Comparison of ENCODE assay signal across 8 cellular contexts in the genomic region with DNA sequence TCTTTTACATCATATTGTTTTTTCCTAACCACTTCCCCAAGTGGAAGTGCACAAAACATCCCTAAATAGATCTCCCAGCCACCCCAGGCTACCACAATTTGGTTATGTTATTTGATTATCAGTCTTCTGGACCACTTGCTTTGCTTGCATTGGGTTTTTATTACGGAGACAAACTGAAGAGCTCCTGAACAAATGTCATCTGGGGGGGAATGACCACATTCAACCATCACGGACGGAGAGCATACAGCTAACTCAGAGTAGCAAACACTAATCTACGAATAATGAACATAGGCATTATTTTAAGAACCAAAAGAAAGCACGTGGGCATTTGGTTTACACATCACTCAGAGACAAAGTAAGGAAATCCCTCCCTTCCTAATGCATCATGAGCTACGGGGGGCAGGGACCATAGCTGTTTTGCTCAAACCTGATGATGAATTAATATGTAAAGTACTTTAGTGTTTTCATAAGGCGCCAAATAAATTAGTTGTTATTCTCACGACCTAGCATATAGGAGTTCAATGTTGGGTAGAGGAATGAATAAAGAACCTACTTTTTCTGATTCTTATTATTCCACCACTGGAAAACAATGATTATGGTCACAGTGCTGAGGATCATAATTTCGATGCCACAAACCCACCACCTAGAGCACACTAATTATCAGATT. TPM values are rescaled to one million over a fixed set of nuclear protein-coding genes. Genes with fewer than 3 reads are reported as not detected.
DNase-seq lines count a peak whose midpoint lies in the region; ATAC-seq and TF ChIP-seq lines count a peak whose summit lies in the region.

No MANE protein-coding gene starts in this region.

- H4K20me1 ChIP-seq in BLaER1 treated with 17β-estradiol and CSF1 and Interleukin-3, amounts not matched to agents 10 nM and 100 nM = peaks cover 0 to 24% (median 0%) of the 10 kb centered on the region in 11 experiments; a peak in 11 of 22 replicates

- peaks cover 27 to 51% (median 46%) of the 10 kb centered on the region in 10 experiments for H3K4me1 ChIP-seq in BLaER1 treated with 17β-estradiol and CSF1 and Interleukin-3, amounts not matched to agents 10 nM and 100 nM

- DNase-seq in glutamatergic neuron (no peak), sciatic nerve (ENCODE audit: low spot score) (no peak), NCI-H2107 (lab: John Stamatoyannopoulos, UW) (no peak)
- no peak for DNase-seq in activated effector memory CD4-positive, alpha-beta T cell treated with Interleukin-2 at 50 U/mL for 16 hours

- H3K4me2 ChIP-seq in BLaER1 treated with 17β-estradiol and CSF1 and Interleukin-3, amounts not matched to agents 10 nM and 100 nM = peak overlapping the region; percentile 77 to 94 (median 86)

- H3K36me3 Mint-ChIP-seq in activated T-helper 17 cell treated with anti-CD3 and anti-CD28 coated beads, Interleukin-2, amount 50 U/mL, for 72 hours (ENCODE audit: low read depth) = peaks cover 18% of the 10 kb centered on the region
- H3K36me3 Mint-ChIP-seq in glutamatergic neuron (ENCODE audit: unreplicated experiment) = no peaks in the 10 kb centered on the region

- intact Hi-C loops in sciatic nerve (cut with DNase I) = no loop called here

- H3K4me3 ChIP-seq in BLaER1 treated with 17β-estradiol and CSF1 and Interleukin-3, amounts not matched to agents 10 nM and 100 nM = peak overlapping the region; percentile 66 to 88 (median 82)

- no peaks in the 10 kb centered on the region for H3K9me3 Mint-ChIP-seq in activated T-helper 17 cell treated with anti-CD3 and anti-CD28 coated beads, Interleukin-2, amount 50 U/mL, for 72 hours
- peaks cover 3% of the 10 kb centered on the region for H3K9me3 Mint-ChIP-seq in glutamatergic neuron (ENCODE audit: unreplicated experiment)

- peak; percentile 7 for ATAC-seq in HG03196 (IDR thresholded peaks at IDR 0.05; ENCODE audit: unreplicated experiment)
- peak; percentile 3 for ATAC-seq in activated T-helper 17 cell treated with anti-CD3 and anti-CD28 coated beads, Interleukin-2, amount 50 U/mL, for 72 hours (replicated peaks)
- ATAC-seq in sciatic nerve = peak; percentile 4
- no peak for ATAC-seq in HG02938 (IDR thresholded peaks at IDR 0.05; ENCODE audit: unreplicated experiment)

- no peaks in the 10 kb centered on the region for H3K27me3 Mint-ChIP-seq in activated T-helper 17 cell treated with anti-CD3 and anti-CD28 coated beads, Interleukin-2, amount 50 U/mL, for 72 hours
- no peaks in the 10 kb centered on the region for H3K27me3 Mint-ChIP-seq in glutamatergic neuron (ENCODE audit: unreplicated experiment)

- peak overlapping the region; percentile 80 to 94 (median 87) for H3K27ac ChIP-seq in BLaER1 treated with 17β-estradiol and CSF1 and Interleukin-3, amounts not matched to agents 10 nM and 100 nM

- no peaks in the 10 kb centered on the region for H3K36me3 ChIP-seq in BLaER1 treated with 17β-estradiol and CSF1 and Interleukin-3, amounts not matched to agents 10 nM and 100 nM

- peak overlapping the region; percentile 86 to 96 (median 90) for H3K9ac ChIP-seq in BLaER1 treated with 17β-estradiol and CSF1 and Interleukin-3, amounts not matched to agents 10 nM and 100 nM

- peak overlapping the region; percentile 91 for H3K27ac Mint-ChIP-seq in activated T-helper 17 cell treated with anti-CD3 and anti-CD28 coated beads, Interleukin-2, amount 50 U/mL, for 72 hours
- peak overlapping the region; percentile 72 for H3K27ac Mint-ChIP-seq in glutamatergic neuron (ENCODE audit: unreplicated experiment)

- peaks cover 38% of the 10 kb centered on the region for H3K4me1 Mint-ChIP-seq in activated T-helper 17 cell treated with anti-CD3 and anti-CD28 coated beads, Interleukin-2, amount 50 U/mL, for 72 hours
- peaks cover 5% of the 10 kb centered on the region for H3K4me1 Mint-ChIP-seq in glutamatergic neuron (ENCODE audit: low read depth, unreplicated experiment)

- TF ChIP-seq CTCF in glutamatergic neuron (IDR thresholded peaks at IDR 0.05; ENCODE audit: partially characterized antibody, unreplicated experiment) = no peak

- H3K9me3 ChIP-seq in BLaER1 treated with 17β-estradiol and CSF1 and Interleukin-3, amounts not matched to agents 10 nM and 100 nM (replicated peaks in 1 of 11) = no peaks in the 10 kb centered on the region

- no peaks in the 10 kb centered on the region for H3K27me3 ChIP-seq in BLaER1 treated with 17β-estradiol and CSF1 and Interleukin-3, amounts not matched to agents 10 nM and 100 nM

- peak overlapping the region; percentile 88 for H3K4me3 Mint-ChIP-seq in activated T-helper 17 cell treated with anti-CD3 and anti-CD28 coated beads, Interleukin-2, amount 50 U/mL, for 72 hours
- peak overlapping the region; percentile 87 for H3K4me3 Mint-ChIP-seq in glutamatergic neuron (ENCODE audit: unreplicated experiment)

RNA-seq across cellular contexts. Expression of a gene that starts 11.6 kb away (rescaled TPM):
- 10 to 100 TPM; 25.7 to 37.9 TPM for total RNA-seq in activated T-helper 17 cell treated with anti-CD3 and anti-CD28 coated beads, Interleukin-2, amount 50 U/mL, for 72 hours
- total RNA-seq in glutamatergic neuron (ENCODE audit: unreplicated experiment) (not detected), sciatic nerve (0.62 TPM)

RNA-seq across cellular contexts. Expression of a gene that starts 18.2 kb away (rescaled TPM):
- total RNA-seq in activated T-helper 17 cell treated with anti-CD3 and anti-CD28 coated beads, Interleukin-2, amount 50 U/mL, for 72 hours = 10 to 100 TPM; 19.4 to 28.1 TPM
- total RNA-seq in glutamatergic neuron (ENCODE audit: unreplicated experiment) = 11.5 TPM
- 48.2 TPM for total RNA-seq in sciatic nerve

Comparison
In these comparisons a context has a peak if more than half of its experiments do, and no peak if none do; other contexts are left out.
1. RNA of a gene that starts 11.6 kb away (total RNA-seq): 25.7 to 37.9 TPM in activated T-helper 17 cell treated with anti-CD3 and anti-CD28 coated beads, Interleukin-2, amount 50 U/mL, for 72 hours; 0.62 TPM in sciatic nerve (single experiment) and not detected in glutamatergic neuron (single experiment); every median in the first group is over 10 times any median in the second.